1 cellular context compared by ENCODE assay signal in genomic region chr16:52050418-52050817, GRCh38.
TF ChIP-seq lines count a peak whose summit lies in the region.

No MANE protein-coding gene starts in this region.

TF ChIP-seq in HepG2, 621 proteins besides CTCF, POLR2A, EP300 and RAD21 (continued from another document):
- TF ChIP-seq PRDM4 (CRISPR knock-in tag; IDR thresholded peaks at IDR 0.05; ENCODE audit: borderline replicate concordance) (no peak), ATF4 (CRISPR knock-in tag; IDR thresholded peaks at IDR 0.05) (no peak)
